Comparison of ENCODE assay signal across 8 cellular contexts in the genomic region with DNA sequence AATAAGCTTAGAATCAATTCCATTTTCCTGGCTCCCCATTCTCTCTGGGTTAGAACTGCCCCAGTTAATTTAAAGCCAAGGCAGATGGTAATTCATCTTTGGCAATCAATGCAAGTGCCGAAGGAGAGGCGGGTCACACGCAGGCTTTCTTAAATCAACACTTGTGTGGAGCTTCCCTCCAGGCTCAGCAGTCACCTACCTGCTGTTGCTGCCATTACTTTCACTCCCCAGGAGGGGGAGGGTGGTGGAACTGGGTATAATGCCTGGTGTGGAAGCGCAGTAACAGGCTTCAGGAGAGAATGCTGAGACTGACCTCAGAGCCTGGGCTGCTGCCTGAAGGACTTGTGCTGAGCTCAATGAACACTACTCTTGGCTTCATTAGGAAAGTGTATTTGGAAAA. TPM values are rescaled to one million over a fixed set of nuclear protein-coding genes. Genes with fewer than 3 reads are reported as not detected.
DNase-seq lines count a peak whose midpoint lies in the region; ATAC-seq, FAIRE-seq and TF ChIP-seq lines count a peak whose summit lies in the region.

No MANE protein-coding gene starts in this region.

- WGBS in adrenal gland, 4 donors, result 66 to 78% (median 73%) methylated on average over 4 of the region's 4 CpGs

- no peak overlapping the region for H3K9ac ChIP-seq in DND-41 (ENCODE audit: low read depth, low read length)

- DNase-seq in DND-41 (no peak), HPDE6-E6E7 (ENCODE audit: extremely low spot score) (peak; percentile 20), adrenal gland (peak in 2 of 7 donors; percentile 24 to 54), left colon (peak; percentile 32 to 38), frontal cortex (ENCODE audit: low spot score in 2 of 2) (no peak), H54 (ENCODE audit: insufficient read length, low spot score) (no peak), superior temporal gyrus (ENCODE audit: extremely low spot score) (no peak)

- H3K4me1 ChIP-seq in DND-41 (ENCODE audit: insufficient read depth, low read length), result no peaks in the 10 kb centered on the region
- no peaks in the 10 kb centered on the region for H3K4me1 ChIP-seq in adrenal gland (replicated peaks in 1 of 2)

- intact Hi-C loops in adrenal gland (cut with DNase I) (no loop called here), left colon (cut with DNase I, micrococcal nuclease) (no loop called here)

- H3K36me3 ChIP-seq in DND-41 (ENCODE audit: insufficient read depth, low read length) (no peaks in the 10 kb centered on the region), adrenal gland (replicated peaks in 1 of 2) (no peaks in the 10 kb centered on the region)

- no peak for FAIRE-seq in frontal cortex (lab: Jason Lieb, UNC)
- FAIRE-seq in H54 (lab: Jason Lieb, UNC), result no peak

- H3K27me3 ChIP-seq in DND-41 (ENCODE audit: insufficient read depth, low read length, poor library complexity) (no peaks in the 10 kb centered on the region), adrenal gland (no peaks in the 10 kb centered on the region)

- H3K4me2 ChIP-seq in DND-41 (ENCODE audit: insufficient read depth, low read length), result no peak overlapping the region

- no peaks in the 10 kb centered on the region for H3K79me2 ChIP-seq in DND-41 (ENCODE audit: insufficient read depth, low read length)

- ATAC-seq in DND-41 (ENCODE audit: insufficient read depth, low read depth) (0 out of 3 replicates have a peak, but pooled peaks have one; percentile 53), left colon (peak; percentile 98), GM21529 (IDR thresholded peaks at IDR 0.05; ENCODE audit: unreplicated experiment) (no peak)

- H3K9me3 ChIP-seq in DND-41 (ENCODE audit: insufficient read depth, low read length, severe bottlenecking) (no peaks in the 10 kb centered on the region), adrenal gland (replicated peaks in 1 of 3) (no peaks in the 10 kb centered on the region)

- H4K20me1 ChIP-seq in DND-41 (ENCODE audit: insufficient read depth, low read length), result no peaks in the 10 kb centered on the region

- TF ChIP-seq POLR2A in adrenal gland (IDR thresholded peaks at IDR 0.05) (no peak), H54 (IDR thresholded peaks at IDR 0.05; ENCODE audit: low read depth, low read length) (no peak)

- TF ChIP-seq CTCF in DND-41 (IDR thresholded peaks at IDR 0.05; ENCODE audit: borderline replicate concordance, extremely low read depth, low read length, poor library complexity, severe bottlenecking), result peak; percentile 20
- TF ChIP-seq CTCF in adrenal gland (IDR thresholded peaks at IDR 0.05), result peak in 4 of 6 experiments; percentile 8 to 22 (median 16)

- no peak overlapping the region for H2AFZ ChIP-seq in DND-41 (ENCODE audit: low read depth, low read length)

- H3K4me3 ChIP-seq in DND-41 (ENCODE audit: low read depth in 1 of 2, low read length in 2 of 2) (no peak overlapping the region), adrenal gland (no peak overlapping the region)

- H3K27ac ChIP-seq in DND-41 (ENCODE audit: low read length) (no peak overlapping the region), adrenal gland (no peak overlapping the region)

RNA-seq across cellular contexts. Expression of a gene that starts 19.2 kb away (rescaled TPM):
- total RNA-seq in adrenal gland (1 to 10 TPM in 2 of 8 donors, under 1 TPM in 1, not detected in 5; 0.25 to 1.6 (median 1.1) TPM), left colon (1 to 10 TPM; 1.2 to 1.9 TPM), frontal cortex (0.82 TPM)
- under 1 TPM in 2 of 3 donors, not detected in 1; 0.40 to 0.57 TPM for polyA plus RNA-seq in adrenal gland

Comparison
In these comparisons a context has a peak if more than half of its experiments do, and no peak if none do; other contexts are left out.
1. DNase-seq: peak in HPDE6-E6E7 (single experiment) and left colon (2 of 2); none in DND-41 (single experiment), frontal cortex (0 of 2), H54 (single experiment) and superior temporal gyrus (single experiment).